ENCODE assay signal across 14 cellular contexts in the genomic region with DNA sequence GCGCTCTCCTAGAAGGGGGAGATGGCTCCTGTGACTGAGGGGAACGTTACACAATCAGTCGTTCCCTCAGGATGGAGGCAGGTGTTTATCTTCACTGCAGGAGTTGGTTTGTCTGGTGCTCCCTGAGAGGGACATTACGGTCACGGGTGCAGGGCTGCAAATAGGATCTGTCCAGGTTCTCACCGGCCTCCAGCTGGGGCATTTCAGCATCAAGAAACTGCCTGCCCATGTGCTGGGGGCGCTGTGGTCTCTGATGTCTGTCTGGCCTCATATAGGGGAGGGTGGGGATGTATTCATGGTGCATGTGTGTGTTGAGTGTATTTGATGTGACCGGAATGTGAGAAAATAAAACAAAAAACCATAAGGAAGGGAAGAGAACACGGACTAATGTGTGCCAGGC.
"Had no signal": no experiment of that assay in that cellular context is flagged by ENCODE, and none has a peak within 500 bp of the region (broad histone marks: within the 10 kb centered on the region; RNA-seq: fewer than 3 reads in every experiment).

No MANE protein-coding gene starts in this region.

- H3K4me1 Mint-ChIP-seq: activated CD4-positive, alpha-beta T cell treated with anti-CD3 and anti-CD28 coated beads, Interleukin-2, amount 10 ng/mL, durations not matched to agents 7 days and 5 days had no signal

- H3K4me3 ChIP-seq: breast epithelium, lower lobe of right lung, right atrium auricular region, tibial artery, uterus had no signal

- H3K27me3 ChIP-seq: breast epithelium, right atrium auricular region, tibial artery, uterus had no signal

- H3K4me1 ChIP-seq: breast epithelium, lower lobe of right lung, right atrium auricular region, tibial artery, uterus had no signal

- H3K27ac ChIP-seq: breast epithelium, lower lobe of right lung, right atrium auricular region, tibial artery, uterus had no signal

- DNase-seq: activated CD4-positive, alpha-beta T cell treated with anti-CD3 and anti-CD28 coated beads, Interleukin-2, amount 10 ng/mL, durations not matched to agents 7 days and 5 days; activated effector memory CD4-positive, alpha-beta T cell treated with anti-CD3 and anti-CD28 coated beads, Interleukin-2, amount 50 U/mL, for 16 hours; amygdala; kidney glomerular epithelial cell; lower lobe of right lung; naive B cell; posterior cingulate gyrus; small intestine; tibial artery; uterus had no signal

- H3K36me3 ChIP-seq: breast epithelium, lower lobe of right lung, right atrium auricular region, uterus had no signal

- H3K9me3 ChIP-seq: uterus had no signal

- H3K27ac Mint-ChIP-seq: activated CD4-positive, alpha-beta T cell treated with anti-CD3 and anti-CD28 coated beads, Interleukin-2, amount 10 ng/mL, durations not matched to agents 7 days and 5 days; activated naive CD8-positive, alpha-beta T cell had no signal

- H3K9me3 Mint-ChIP-seq: activated CD4-positive, alpha-beta T cell treated with anti-CD3 and anti-CD28 coated beads, Interleukin-2, amount 10 ng/mL, durations not matched to agents 7 days and 5 days had no signal

- ATAC-seq: esophagus mucosa, lower lobe of right lung had no signal

- H3K27me3 Mint-ChIP-seq: activated CD4-positive, alpha-beta T cell treated with anti-CD3 and anti-CD28 coated beads, Interleukin-2, amount 10 ng/mL, durations not matched to agents 7 days and 5 days; activated naive CD8-positive, alpha-beta T cell; naive B cell had no signal

- H3K4me3 Mint-ChIP-seq: activated CD4-positive, alpha-beta T cell treated with anti-CD3 and anti-CD28 coated beads, Interleukin-2, amount 10 ng/mL, durations not matched to agents 7 days and 5 days; activated naive CD8-positive, alpha-beta T cell had no signal
